Comparison of ENCODE assay signal across 22 cellular contexts in genomic region chr16:55434000-55434399, GRCh38.
"Had no signal": no experiment of that assay in that cellular context is flagged by ENCODE, and none has a peak within 500 bp of the region (broad histone marks: within the 10 kb centered on the region; RNA-seq: fewer than 3 reads in every experiment).

No MANE protein-coding gene starts in this region.

- H3K4me3 ChIP-seq: SJSA1, SK-N-MC had no signal

- H3K9me3 ChIP-seq: SJSA1 had no signal

- H3K36me3 ChIP-seq: SJSA1 had no signal

- H3K27ac ChIP-seq: SJSA1, SK-N-MC had no signal

- H3K4me1 ChIP-seq: SJSA1 had no signal

- DNase-seq: IMR-90, Karpas-422, KG1, MM.1S, NCI-H1092 treated with DMSO at 0.1 percent for 48 hours, NCI-H1436, NCI-H187, NCI-H2029, NCI-H2081 treated with DMSO at 0.1 percent for 48 hours, NCI-H2171, NCI-H226, NCI-H446, NCI-H510A, NCI-H524 treated with DMSO at 0.1 percent for 48 hours, NCI-H69, NCI-H774, Right ventricle myocardium superior, RPMI8226, SIG-M5 had no signal

- ATAC-seq: HepG2 had no signal
